ENCODE assay signal across 12 cellular contexts in the genomic region with DNA sequence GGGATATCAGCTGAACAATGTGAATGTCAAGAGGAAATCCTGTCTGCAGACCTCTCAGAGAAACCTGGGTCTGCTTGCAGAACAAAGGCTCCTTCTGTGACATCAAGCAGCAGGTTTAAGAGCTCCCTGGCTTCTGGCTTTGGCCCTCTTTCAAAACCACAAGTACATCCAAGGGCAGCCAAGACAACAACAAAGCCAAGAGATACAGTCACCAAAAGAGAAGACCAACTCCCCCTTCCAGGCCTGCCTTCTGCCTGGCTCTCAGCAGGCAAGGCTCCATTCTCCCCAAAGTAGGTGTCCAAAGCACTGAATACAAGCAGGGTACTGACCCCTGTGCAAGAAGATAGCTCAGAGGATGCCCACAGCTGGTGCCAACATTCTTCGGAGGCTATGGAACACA. TPM values are rescaled to one million over a fixed set of nuclear protein-coding genes. Genes with fewer than 3 reads are reported as not detected.
DNase-seq lines count a peak whose midpoint lies in the region; ATAC-seq, FAIRE-seq and TF ChIP-seq lines count a peak whose summit lies in the region.
"Had no signal": no experiment of that assay in that cellular context is flagged by ENCODE, and none has a peak within 500 bp of the region (broad histone marks: within the 10 kb centered on the region; RNA-seq: fewer than 3 reads in every experiment).

No MANE protein-coding gene starts in this region.

- H3K27me3 Mint-ChIP-seq in activated CD4-positive, alpha-beta T cell treated with anti-CD3 and anti-CD28 coated beads, Interleukin-2, amount 10 ng/mL, durations not matched to agents 24 days and 14 days: peaks cover 13% of the 10 kb centered on the region

- H3K27ac ChIP-seq in endothelial cell of umbilical vein (ENCODE audit: insufficient read depth, low read depth, low read length): peak overlapping the region; percentile 92

- BruUV-seq in endothelial cell of umbilical vein (replicated peaks; lab: Mats Ljungman, UMichigan): TSS peak; percentile 39

- no peak for TF ChIP-seq CTCF in endothelial cell of umbilical vein (IDR thresholded peaks at IDR 0.05; ENCODE audit: extremely low read depth in 1 of 2, insufficient read depth in 1 of 2, low read depth in 1 of 2, low read length in 2 of 2)

- peak; percentile 92 for FAIRE-seq in endothelial cell of umbilical vein (lab: Jason Lieb, UNC)

- no peaks in the 10 kb centered on the region for H3K4me1 Mint-ChIP-seq in activated CD4-positive, alpha-beta T cell treated with anti-CD3 and anti-CD28 coated beads, Interleukin-2, amount 10 ng/mL, durations not matched to agents 24 days and 14 days

- peaks cover 88% of the 10 kb centered on the region for H3K4me1 ChIP-seq in endothelial cell of umbilical vein (ENCODE audit: control insufficient read depth, extremely low read depth, insufficient read depth, low read length)

- H3K27me3 ChIP-seq in endothelial cell of umbilical vein (ENCODE audit: control insufficient read depth in 2 of 2, insufficient read depth in 2 of 2, low read length in 2 of 2): no peaks in the 10 kb centered on the region

- no peak overlapping the region for H3K27ac Mint-ChIP-seq in activated CD4-positive, alpha-beta T cell treated with anti-CD3 and anti-CD28 coated beads, Interleukin-2, amount 10 ng/mL, durations not matched to agents 24 days and 14 days
- H3K27ac Mint-ChIP-seq: CD4-positive, alpha-beta T cell had no signal

- H3K79me2 ChIP-seq in endothelial cell of umbilical vein (ENCODE audit: control insufficient read depth, insufficient read depth, low read length): peaks cover 75% of the 10 kb centered on the region

- no peak overlapping the region for H3K4me3 ChIP-seq in endothelial cell of umbilical vein (replicated peaks in 1 of 3; ENCODE audit: insufficient read depth in 1 of 3, low read depth in 1 of 3, low read length in 3 of 3)

- DNase-seq in COLO829 (ENCODE audit: low spot score) (peak; percentile 59), NCI-H446 (lab: John Stamatoyannopoulos, UW) (peak; percentile 80 to 93), endothelial cell of umbilical vein (ENCODE audit: low read depth, low spot score) (peak; percentile 89), midbrain (lab: John Stamatoyannopoulos, UW) (peak; percentile 9), NCI-H748 (lab: John Stamatoyannopoulos, UW; ENCODE audit: unreplicated experiment) (no peak), NCI-H510A treated with DMSO at 0.1 percent for 48 hours (lab: John Stamatoyannopoulos, UW) (no peak)
- no peak for DNase-seq in activated CD4-positive, alpha-beta T cell treated with anti-CD3 and anti-CD28 coated beads, Interleukin-2, amount 10 ng/mL, durations not matched to agents 24 days and 14 days
- DNase-seq: activated gamma-delta T cell; CD4-positive, alpha-beta T cell; NCI-H1105 treated with DMSO at 0.1 percent for 48 hours; nucleus accumbens had no signal

- peaks cover 0 to 10% of the 10 kb centered on the region in 2 experiments for H3K36me3 ChIP-seq in endothelial cell of umbilical vein (ENCODE audit: control insufficient read depth in 2 of 2, extremely low read depth in 1 of 2, insufficient read depth in 2 of 2, low read length in 2 of 2)

- POLR2A ChIA-PET in endothelial cell of umbilical vein (lab: Charles Lee): interaction anchor here (0.7 to 1.6 kb wide), 3 partner anchors 11 to 44 kb away, joined by 3 to 5 read pairs (median 4); a partner anchor contains a TSS

- H2AFZ ChIP-seq in endothelial cell of umbilical vein (ENCODE audit: low read depth, low read length): no peak overlapping the region

- H3K4me2 ChIP-seq in endothelial cell of umbilical vein (ENCODE audit: insufficient read depth, low read length): peak overlapping the region; percentile 50

- dilution Hi-C loops in endothelial cell of umbilical vein (cut with MboI; ENCODE audit: extremely low pct_ligation_motif_present, low sequenced_read_pairs): loop anchor here (25.0 kb wide), 1 partner anchor 142 kb away; no protein-coding TSS in a partner anchor

- CTCF ChIA-PET in endothelial cell of umbilical vein (lab: Charles Lee): interaction anchor here (0.7 to 8.2 kb wide), 14 partner anchors 9 to 369 kb away, joined by 3 to 104 read pairs (median 4); a partner anchor contains a TSS

- H3K9me1 ChIP-seq in endothelial cell of umbilical vein (replicated peaks; ENCODE audit: control insufficient read depth, extremely low read depth, insufficient read depth, low read length): no peaks in the 10 kb centered on the region

- no peak for TF ChIP-seq POLR2A in endothelial cell of umbilical vein (IDR thresholded peaks at IDR 0.05; ENCODE audit: low read depth, low read length)

- H3K36me3 Mint-ChIP-seq in activated CD4-positive, alpha-beta T cell treated with anti-CD3 and anti-CD28 coated beads, Interleukin-2, amount 10 ng/mL, durations not matched to agents 24 days and 14 days (ENCODE audit: low read depth): no peaks in the 10 kb centered on the region

- H3K9me3 Mint-ChIP-seq in activated CD4-positive, alpha-beta T cell treated with anti-CD3 and anti-CD28 coated beads, Interleukin-2, amount 10 ng/mL, durations not matched to agents 24 days and 14 days: no peaks in the 10 kb centered on the region
- H3K9me3 Mint-ChIP-seq: CD4-positive, alpha-beta T cell had no signal

- H3K9ac ChIP-seq in endothelial cell of umbilical vein (replicated peaks; ENCODE audit: extremely low read depth, insufficient read depth, low read length): peak overlapping the region; percentile 76

- ATAC-seq in activated CD4-positive, CD25-positive, alpha-beta regulatory T cell treated with anti-CD3 and anti-CD28 coated beads, Interleukin-2, amount 50 U/mL, for 24 hours: no peak

- no peaks in the 10 kb centered on the region for H3K9me3 ChIP-seq in endothelial cell of umbilical vein (replicated peaks; ENCODE audit: control insufficient read depth, insufficient read depth, low read length)

- H3K4me3 Mint-ChIP-seq in activated CD4-positive, alpha-beta T cell treated with anti-CD3 and anti-CD28 coated beads, Interleukin-2, amount 10 ng/mL, durations not matched to agents 24 days and 14 days: no peak overlapping the region
- H3K4me3 Mint-ChIP-seq: CD4-positive, alpha-beta T cell had no signal

- H4K20me1 ChIP-seq in endothelial cell of umbilical vein (replicated peaks; ENCODE audit: control insufficient read depth, extremely low read depth, insufficient read depth, low read length): no peaks in the 10 kb centered on the region

- intact Hi-C loops in endothelial cell of umbilical vein (cut with micrococcal nuclease): loop anchor here (5.0 kb wide), 2 partner anchors 103 to 223 kb away; a partner anchor contains a TSS
- intact Hi-C loops in activated CD4-positive, alpha-beta T cell treated with anti-CD3 and anti-CD28 coated beads, Interleukin-2, amount 10 ng/mL, durations not matched to agents 24 days and 14 days (cut with micrococcal nuclease): no loop called here

TF ChIP-seq in endothelial cell of umbilical vein, 7 proteins besides CTCF, POLR2A, EP300 and RAD21:
- TF ChIP-seq, protein P1, sequence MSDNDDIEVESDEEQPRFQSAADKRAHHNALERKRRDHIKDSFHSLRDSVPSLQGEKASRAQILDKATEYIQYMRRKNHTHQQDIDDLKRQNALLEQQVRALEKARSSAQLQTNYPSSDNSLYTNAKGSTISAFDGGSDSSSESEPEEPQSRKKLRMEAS (IDR thresholded peaks at IDR 0.05; ENCODE audit: insufficient read depth, insufficient read length): no peak
- TF ChIP-seq POLR2AphosphoS5 (IDR thresholded peaks at IDR 0.05; ENCODE audit: insufficient read depth, low read depth, low read length) (peak; percentile 63), EZH2 (IDR thresholded peaks at IDR 0.05; ENCODE audit: borderline replicate concordance, low read depth, low read length, severe bottlenecking) (no peak), JUN (IDR thresholded peaks at IDR 0.05; ENCODE audit: borderline replicate concordance, insufficient read depth, insufficient read length, low read depth) (peak; percentile 30), MYC (IDR thresholded peaks at IDR 0.05; ENCODE audit: low read depth, low read length) (no peak), FOS (IDR thresholded peaks at IDR 0.05; ENCODE audit: borderline replicate concordance, insufficient read depth, low read length) (peak; percentile 27), GATA2 (IDR thresholded peaks at IDR 0.05; ENCODE audit: insufficient read depth, insufficient read length, low read depth, low read length) (peak; percentile 61)
TF ChIP-seq in endothelial cell of umbilical vein: peak in this region for 4.

RNA-seq across cellular contexts. Expression of a gene that starts 11.5 kb away (rescaled TPM):
- total RNA-seq in endothelial cell of umbilical vein: 31.2 and 32.9 TPM in 2 replicates
- 15.6 and 17.5 TPM in 2 replicates for polyA plus RNA-seq in endothelial cell of umbilical vein
- polyA plus RNA-seq in endothelial cell of umbilical vein (2011; cell fraction: cytosol; rRNA removed): 25.3 and 26.5 TPM in 2 replicates
- 36.3 and 37.1 TPM in 2 replicates for polyA plus RNA-seq in endothelial cell of umbilical vein (2011; cell fraction: nucleus; rRNA removed)
- 32.6 and 38.1 TPM in 2 replicates for polyA plus RNA-seq in endothelial cell of umbilical vein (2012)
- 18.1 and 19.7 TPM in 2 replicates for polyA minus RNA-seq in endothelial cell of umbilical vein
- polyA minus RNA-seq in endothelial cell of umbilical vein (2011; cell fraction: cytosol; rRNA and poly(A)+ RNA removed): 69.6 TPM
- 30.1 and 38.1 TPM in 2 replicates for polyA minus RNA-seq in endothelial cell of umbilical vein (2011; cell fraction: nucleus; rRNA and poly(A)+ RNA removed)
- 0.45 and 0.61 TPM in 2 replicates for total RNA-seq in activated CD4-positive, alpha-beta T cell treated with anti-CD3 and anti-CD28 coated beads, Interleukin-2, amount 10 ng/mL, durations not matched to agents 24 days and 14 days

Comparison
In these comparisons a context has a peak if more than half of its experiments do, and no peak if none do; other contexts are left out.
1. DNase-seq: peak in COLO829 (single experiment), NCI-H446 (2 of 2), endothelial cell of umbilical vein (single experiment) and midbrain (single experiment); none in NCI-H748 (single experiment), NCI-H510A treated with DMSO at 0.1 percent for 48 hours (single experiment) and activated CD4-positive, alpha-beta T cell treated with anti-CD3 and anti-CD28 coated beads, Interleukin-2, amount 10 ng/mL, durations not matched to agents 24 days and 14 days (single experiment).
2. RNA of a gene that starts 11.5 kb away (total RNA-seq): 31.2 to 32.9 TPM in endothelial cell of umbilical vein; 0.45 to 0.61 TPM in activated CD4-positive, alpha-beta T cell treated with anti-CD3 and anti-CD28 coated beads, Interleukin-2, amount 10 ng/mL, durations not matched to agents 24 days and 14 days; every median in the first group is over 10 times any median in the second.